17 cellular contexts compared by ENCODE assay signal in genomic region chr6:79469381-79470246, GRCh38.
"Had no signal": no experiment of that assay in that cellular context is flagged by ENCODE, and none has a peak within 500 bp of the region (broad histone marks: within the 10 kb centered on the region; RNA-seq: fewer than 3 reads in every experiment).

No MANE protein-coding gene starts in this region.

- H3K27ac ChIP-seq: dorsolateral prefrontal cortex, left lung, testis, upper lobe of left lung had no signal

- H3K4me1 ChIP-seq: left lung, testis had no signal

- H3K9me3 ChIP-seq: body of pancreas, left lung, pancreas, testis, upper lobe of left lung had no signal

- H3K36me3 ChIP-seq: left lung, pancreas, upper lobe of left lung had no signal

- DNase-seq: activated B cell treated with CpG ODN at 0.5 μM for 24 hours; activated CD4-positive, alpha-beta memory T cell treated with anti-CD3 and anti-CD28 coated beads for 36 hours; activated CD4-positive, alpha-beta T cell treated with anti-CD3 and anti-CD28 coated beads for 4 hours; activated naive CD4-positive, alpha-beta T cell treated with Interleukin-2 at 50 U/mL for 16 hours; activated naive CD8-positive, alpha-beta T cell treated with anti-CD3 and anti-CD28 coated beads, Interleukin-2, amount 10 ng/mL, durations not matched to agents 7 days and 5 days; activated T-cell treated with anti-CD3 and anti-CD28 coated beads, Interleukin-2, amount 50 U/mL, for 24 hours; body of pancreas; dorsolateral prefrontal cortex; endodermal cell; erythroblast; left lung; natural killer cell; pancreas; stimulated activated CD4-positive, alpha-beta T cell treated with anti-CD3 and anti-CD28 coated beads, Interleukin-4, amount 100 ng/mL, for 4 hours; T-cell; testis; upper lobe of left lung had no signal

- H3K4me3 ChIP-seq: body of pancreas, dorsolateral prefrontal cortex, left lung, pancreas, testis, upper lobe of left lung had no signal

- H3K27me3 ChIP-seq: body of pancreas, dorsolateral prefrontal cortex, left lung, pancreas, testis, upper lobe of left lung had no signal
